Comparison of ENCODE assay signal across 9 cellular contexts in the genomic region with DNA sequence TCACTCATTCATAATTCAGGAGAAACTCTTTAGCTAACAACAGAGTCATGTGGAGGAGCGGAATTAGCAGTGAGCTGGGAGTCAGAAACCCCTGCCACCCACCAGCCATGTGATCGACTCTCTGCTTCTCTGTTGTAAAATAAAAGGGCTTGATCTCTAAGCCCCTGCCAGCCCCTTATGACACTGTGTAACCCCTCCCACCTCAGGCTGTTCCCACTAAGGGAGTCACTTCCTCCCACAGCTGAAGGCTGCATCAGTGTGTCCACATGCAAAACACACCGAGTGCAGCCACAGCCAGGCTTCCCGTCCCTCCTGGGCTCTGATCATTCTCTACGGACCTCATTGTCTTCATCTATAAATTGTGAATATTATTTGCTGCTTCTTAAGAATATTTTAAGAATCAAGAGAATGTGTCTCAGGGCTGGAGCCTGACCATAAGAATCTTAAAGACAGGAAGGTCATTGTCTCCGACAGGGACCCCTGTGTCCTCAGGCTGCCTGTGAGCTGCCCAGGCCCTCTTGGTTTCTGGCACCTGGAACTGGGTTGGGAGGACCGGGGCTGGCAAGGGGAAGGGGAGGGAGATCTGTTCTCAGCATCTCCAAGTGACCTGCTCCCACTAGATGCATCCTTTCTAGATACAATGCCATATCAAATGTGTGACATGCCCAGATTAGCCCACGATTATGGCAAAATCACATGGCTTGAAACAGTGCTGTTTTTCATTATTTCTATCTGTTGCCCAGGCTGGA.
A peak's percentile ranks its signal among the peaks of the same experiment; 100 is the strongest.
DNase-seq lines count a peak whose midpoint lies in the region; ATAC-seq and TF ChIP-seq lines count a peak whose summit lies in the region.
"Had no signal": no experiment of that assay in that cellular context is flagged by ENCODE, and none has a peak within 500 bp of the region (broad histone marks: within the 10 kb centered on the region; RNA-seq: fewer than 3 reads in every experiment).

No MANE protein-coding gene starts in this region.

- H3K27ac ChIP-seq in HEK293 (ENCODE audit: extremely low read depth, low read depth, low read length) = no peak overlapping the region

- H3K9me3 ChIP-seq in HEK293 (ENCODE audit: control insufficient read depth, insufficient read depth, low read depth, low read length) = no peaks in the 10 kb centered on the region

- peak overlapping the region; percentile 84 to 86 for H3K27ac Mint-ChIP-seq in T-cell
- no peak overlapping the region for H3K27ac Mint-ChIP-seq in endothelial cell (ENCODE audit: unreplicated experiment)

- H3K4me3 ChIP-seq in HEK293 (ENCODE audit: low read depth, low read length) = no peak overlapping the region

- DNase-seq in T-cell (peak in 10 of 34 experiments; percentile 5 to 45 (median 30)), endothelial cell (ENCODE audit: low spot score) (no peak)
- peak; percentile 32 for DNase-seq in stimulated activated CD4-positive, alpha-beta T cell treated with anti-CD3 and anti-CD28 coated beads, Interleukin-12 subunit alpha, Interleukin-12 subunit beta, amount 100 ng/mL, for 4 hours
- DNase-seq: trophoblast cell had no signal

- TF ChIP-seq CTCF in HEK293 (tag by site-specific recombination; IDR thresholded peaks at IDR 0.05) (no peak), endothelial cell (IDR thresholded peaks at IDR 0.05; ENCODE audit: unreplicated experiment) (no peak)

- ATAC-seq in T-cell (replicated peaks in 1 of 4) (peak; percentile 21 to 32 (median 28)), esophagus mucosa (peak; percentile 50), HG02870 (IDR thresholded peaks at IDR 0.05; ENCODE audit: unreplicated experiment) (no peak), GM21390 (IDR thresholded peaks at IDR 0.05; ENCODE audit: unreplicated experiment) (no peak), HG03521 (IDR thresholded peaks at IDR 0.05; ENCODE audit: unreplicated experiment) (no peak)

- H3K36me3 Mint-ChIP-seq in T-cell (peaks cover 27% of the 10 kb centered on the region), endothelial cell (ENCODE audit: low read depth, unreplicated experiment) (no peaks in the 10 kb centered on the region)

- CTCF ChIA-PET in HEK293 (lab: Yijun Ruan, JAX) = interaction anchor here (0.8 to 4.4 kb wide), 3 partner anchors 10 to 154 kb away, joined by 4 to 30 read pairs (median 4); no protein-coding TSS in a partner anchor
- CTCF ChIA-PET in T-cell (lab: Charles Lee) = interaction anchor here in 1 of 2 donors (1.0 to 1.6 kb wide), 4 partner anchors 9 to 39 kb away, joined by 3 to 4 read pairs (median 3); no protein-coding TSS in a partner anchor

- peaks cover 0 to 3% (median 0%) of the 10 kb centered on the region in 3 donors for H3K9me3 Mint-ChIP-seq in T-cell
- H3K9me3 Mint-ChIP-seq in endothelial cell (ENCODE audit: unreplicated experiment) = no peaks in the 10 kb centered on the region

- POLR2A ChIA-PET in HEK293 (lab: Yijun Ruan, JAX) = interaction anchor here (1.2 kb wide), 1 partner anchor 254 kb away, joined by 3 read pairs; the partner anchor contains the start of gene PDSS2
- POLR2A ChIA-PET in T-cell (lab: Charles Lee) = no interaction called here

- H3K27me3 Mint-ChIP-seq in T-cell = no peaks in the 10 kb centered on the region
- peaks cover 5% of the 10 kb centered on the region for H3K27me3 Mint-ChIP-seq in endothelial cell (ENCODE audit: unreplicated experiment)

- H3K4me3 Mint-ChIP-seq in T-cell = peak overlapping the region; percentile 26 to 75 (median 31)
- H3K4me3 Mint-ChIP-seq in endothelial cell (ENCODE audit: unreplicated experiment) = no peak overlapping the region

- no peaks in the 10 kb centered on the region for H3K4me1 ChIP-seq in HEK293 (ENCODE audit: control insufficient read depth, insufficient read depth, low read length)

- H3K36me3 ChIP-seq in HEK293 (ENCODE audit: control insufficient read depth in 2 of 2, insufficient read depth in 1 of 2, low read length in 2 of 2) = no peaks in the 10 kb centered on the region

- peaks cover 73 to 80% (median 74%) of the 10 kb centered on the region in 3 donors for H3K4me1 Mint-ChIP-seq in T-cell
- H3K4me1 Mint-ChIP-seq in endothelial cell (ENCODE audit: unreplicated experiment) = peaks cover 8% of the 10 kb centered on the region

TF ChIP-seq in HEK293, 187 proteins besides CTCF, POLR2A, EP300 and RAD21:
- TF ChIP-seq EGR2 (tag by site-specific recombination; IDR thresholded peaks at IDR 0.05; ENCODE audit: low read depth) = 0 out of 2 replicates have a peak, but pooled peaks have one; percentile 18
- TF ChIP-seq ZNF341 (tag by site-specific recombination; IDR thresholded peaks at IDR 0.05; ENCODE audit: low read depth) = peak; percentile 75
- TF ChIP-seq SP3 (tag by site-specific recombination; IDR thresholded peaks at IDR 0.05) = no peak
- peak; percentile 32 for TF ChIP-seq ZFHX2 (tag by site-specific recombination; conservative IDR thresholded peaks at IDR 0.05)
- no peak for TF ChIP-seq ZNF112 (tag by site-specific recombination; IDR thresholded peaks at IDR 0.05)

Comparison
In these comparisons a context has a peak if more than half of its experiments do, and no peak if none do; other contexts are left out.
1. ATAC-seq: peak in T-cell (4 of 4) and esophagus mucosa (single experiment); none in HG02870 (single experiment), GM21390 (single experiment) and HG03521 (single experiment).